Comparison of ENCODE assay signal across 19 cellular contexts in the genomic region with DNA sequence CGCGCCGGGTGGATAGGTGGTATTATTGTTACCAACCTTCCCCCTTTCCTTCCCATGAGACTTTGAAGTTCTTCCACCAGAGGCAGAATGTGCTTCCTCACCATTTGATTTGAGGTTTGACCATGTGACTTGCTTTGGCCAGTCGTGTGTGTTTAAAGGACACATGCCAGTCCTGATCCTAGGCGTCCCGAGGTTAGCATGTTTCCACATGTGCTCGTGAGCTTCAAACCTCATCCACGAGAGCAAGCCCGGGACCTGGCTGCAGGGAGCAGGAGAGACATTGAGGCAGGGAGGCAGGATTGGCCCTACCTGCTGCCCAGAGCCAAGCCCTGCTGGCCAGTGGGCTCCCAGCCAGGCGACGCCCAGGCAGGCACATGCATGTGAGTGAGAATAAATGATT. TPM values are rescaled to one million over a fixed set of nuclear protein-coding genes. Genes with fewer than 3 reads are reported as not detected.
DNase-seq lines count a peak whose midpoint lies in the region; ATAC-seq, FAIRE-seq and TF ChIP-seq lines count a peak whose summit lies in the region.
"Had no signal": no experiment of that assay in that cellular context is flagged by ENCODE, and none has a peak within 500 bp of the region (broad histone marks: within the 10 kb centered on the region; RNA-seq: fewer than 3 reads in every experiment).

No MANE protein-coding gene starts in this region.

- 82% methylated on average over 10 of the region's 11 CpGs for WGBS in HepG2 (ENCODE audit: low lambda C conversion rate)
- 88% methylated on average over 10 of the region's 11 CpGs for WGBS in right lobe of liver (ENCODE audit: insufficient coverage, low coverage, low lambda C conversion rate, missing lambda C conversion rate)

- no peak for FAIRE-seq in HepG2 (lab: Jason Lieb, UNC)
- FAIRE-seq: GM12878 had no signal

- CTCF ChIA-PET in HepG2 (lab: Yijun Ruan, JAX; ENCODE audit: low intra/inter-chr PET ratio, low total read pairs) = no interaction called here

- H3K9ac ChIP-seq in HepG2 (ENCODE audit: insufficient read depth, low read depth, low read length) (no peak overlapping the region), neural progenitor cell (no peak overlapping the region)
- H3K9ac ChIP-seq: BLaER1 treated with 17β-estradiol and CSF1 and Interleukin-3, amounts not matched to agents 10 nM and 100 nM had no signal

- H3K4me3 ChIP-seq in HepG2 (replicated peaks in 1 of 3; ENCODE audit: insufficient read depth in 1 of 3, low read depth in 2 of 3, low read length in 3 of 3) = no peak overlapping the region
- no peak overlapping the region for H3K4me3 ChIP-seq in right lobe of liver
- H3K4me3 ChIP-seq in neural progenitor cell = no peak overlapping the region
- H3K4me3 ChIP-seq: BLaER1 treated with 17β-estradiol and CSF1 and Interleukin-3, amounts not matched to agents 10 nM and 100 nM; GM12878; HAP-1 had no signal

- H3K79me2 ChIP-seq in HepG2 (ENCODE audit: insufficient read depth, low read length) (no peaks in the 10 kb centered on the region), neural progenitor cell (ENCODE audit: low read depth) (no peaks in the 10 kb centered on the region)

- no peaks in the 10 kb centered on the region for H4K20me1 ChIP-seq in HepG2 (ENCODE audit: insufficient read depth, low read length)
- peaks cover 13% of the 10 kb centered on the region for H4K20me1 ChIP-seq in neural progenitor cell (ENCODE audit: low read depth)
- H4K20me1 ChIP-seq: BLaER1 treated with 17β-estradiol and CSF1 and Interleukin-3, amounts not matched to agents 10 nM and 100 nM had no signal

- in situ Hi-C loops in HepG2 (cut with HindIII; ENCODE audit: extremely low pct_ligation_motif_present, low pct_unique_long_range_greater_than_20kb) = no loop called here

- peaks cover 16% of the 10 kb centered on the region for H3K27me3 Mint-ChIP-seq in neural progenitor cell (ENCODE audit: insufficient read depth, low read depth)
- no peaks in the 10 kb centered on the region for H3K27me3 Mint-ChIP-seq in naive thymus-derived CD8-positive, alpha-beta T cell

- H3K4me1 ChIP-seq in HepG2 (ENCODE audit: insufficient read depth, low read length) (peaks cover 60% of the 10 kb centered on the region), right lobe of liver (peaks cover 0 to 28% (median 5%) of the 10 kb centered on the region in 4 donors), neural progenitor cell (peaks cover 16% of the 10 kb centered on the region)
- H3K4me1 ChIP-seq: BLaER1 treated with 17β-estradiol and CSF1 and Interleukin-3, amounts not matched to agents 10 nM and 100 nM had no signal

- H3K9me3 ChIP-seq in HepG2 (ENCODE audit: low read length) (no peaks in the 10 kb centered on the region), right lobe of liver (no peaks in the 10 kb centered on the region), neural progenitor cell (ENCODE audit: low read depth) (no peaks in the 10 kb centered on the region)
- H3K9me3 ChIP-seq: BLaER1 treated with 17β-estradiol and CSF1 and Interleukin-3, amounts not matched to agents 10 nM and 100 nM; HAP-1 had no signal

- intact Hi-C loops in HepG2 (cut with micrococcal nuclease; ENCODE audit: unreplicated experiment) (no loop called here), right lobe of liver (cut with DNase I) (no loop called here)

- H3K4me3 Mint-ChIP-seq in neural progenitor cell = no peak overlapping the region
- H3K4me3 Mint-ChIP-seq in naive thymus-derived CD8-positive, alpha-beta T cell = no peak overlapping the region
- H3K4me3 Mint-ChIP-seq: B cell; CD8-positive, alpha-beta T cell; HFFc6 had no signal

- no peaks in the 10 kb centered on the region for H3K36me3 Mint-ChIP-seq in neural progenitor cell
- H3K36me3 Mint-ChIP-seq in naive thymus-derived CD8-positive, alpha-beta T cell = no peaks in the 10 kb centered on the region
- H3K36me3 Mint-ChIP-seq: CD8-positive, alpha-beta T cell had no signal

- H3K27ac Mint-ChIP-seq in neural progenitor cell = peak overlapping the region; percentile 91
- H3K27ac Mint-ChIP-seq in naive thymus-derived CD8-positive, alpha-beta T cell = no peak overlapping the region
- H3K27ac Mint-ChIP-seq: B cell; CD8-positive, alpha-beta T cell; HFFc6 had no signal

- TF ChIP-seq RAD21 in HepG2 (CRISPR knock-in tag; IDR thresholded peaks at IDR 0.05) = no peak

- no TSS peak for BruUV-seq in HepG2 (replicated peaks; lab: Mats Ljungman, UMichigan)

- ATAC-seq in HepG2 (no peak), right lobe of liver (no peak)
- no peak for ATAC-seq in naive thymus-derived CD8-positive, alpha-beta T cell
- ATAC-seq: CD8-positive, alpha-beta T cell; GM12878 had no signal

- H3K4me2 ChIP-seq in HepG2 (ENCODE audit: low read depth, low read length) (no peak overlapping the region), neural progenitor cell (no peak overlapping the region)
- H3K4me2 ChIP-seq: BLaER1 treated with 17β-estradiol and CSF1 and Interleukin-3, amounts not matched to agents 10 nM and 100 nM had no signal

- DNase-seq in HepG2 (ENCODE audit: low spot score) (no peak), right lobe of liver (no peak), islet precursor cell (peak; percentile 27), neural progenitor cell (ENCODE audit: low spot score) (no peak), NCI-H524 treated with DMSO at 0.1 percent for 48 hours (lab: John Stamatoyannopoulos, UW) (no peak), DMS79 treated with DMSO at 0.1 percent for 48 hours (lab: John Stamatoyannopoulos, UW) (no peak)
- DNase-seq in naive thymus-derived CD8-positive, alpha-beta T cell = no peak
- DNase-seq: 8988T; Calu3; CD8-positive, alpha-beta T cell; DND-41; EL; GOT3; HFFc6 had no signal

- peaks cover 14% of the 10 kb centered on the region for H3F3A ChIP-seq in neural progenitor cell (ENCODE audit: low read depth)

- no peaks in the 10 kb centered on the region for H3K36me3 ChIP-seq in HepG2 (replicated peaks in 1 of 2; ENCODE audit: control insufficient read depth in 1 of 2, insufficient read depth in 2 of 2, low read length in 2 of 2)
- H3K36me3 ChIP-seq in right lobe of liver = no peaks in the 10 kb centered on the region
- no peaks in the 10 kb centered on the region for H3K36me3 ChIP-seq in neural progenitor cell
- H3K36me3 ChIP-seq: BLaER1 treated with 17β-estradiol and CSF1 and Interleukin-3, amounts not matched to agents 10 nM and 100 nM; HAP-1 had no signal

- peaks cover 2% of the 10 kb centered on the region for H3K9me3 Mint-ChIP-seq in neural progenitor cell
- H3K9me3 Mint-ChIP-seq in naive thymus-derived CD8-positive, alpha-beta T cell = no peaks in the 10 kb centered on the region
- H3K9me3 Mint-ChIP-seq: CD8-positive, alpha-beta T cell; HFFc6 had no signal

- no peak for TF ChIP-seq CTCF in HepG2 (CRISPR knock-in tag; IDR thresholded peaks at IDR 0.05)
- no peak for TF ChIP-seq CTCF in right lobe of liver (IDR thresholded peaks at IDR 0.05)
- no peak for TF ChIP-seq CTCF in neural progenitor cell (IDR thresholded peaks at IDR 0.05)

- H3K27ac ChIP-seq in HepG2 (ENCODE audit: extremely low read length, insufficient read depth, low read length) = no peak overlapping the region
- no peak overlapping the region for H3K27ac ChIP-seq in right lobe of liver
- H3K27ac ChIP-seq in neural progenitor cell = no peak overlapping the region
- H3K27ac ChIP-seq: BLaER1 treated with 17β-estradiol and CSF1 and Interleukin-3, amounts not matched to agents 10 nM and 100 nM had no signal

- H3K27me3 ChIP-seq in HepG2 (ENCODE audit: control insufficient read depth in 1 of 2, insufficient read depth in 2 of 2, low read length in 2 of 2) (no peaks in the 10 kb centered on the region; a peak in 1 of 5 replicates), right lobe of liver (no peaks in the 10 kb centered on the region), neural progenitor cell (peaks cover 30% of the 10 kb centered on the region)
- H3K27me3 ChIP-seq: BLaER1 treated with 17β-estradiol and CSF1 and Interleukin-3, amounts not matched to agents 10 nM and 100 nM had no signal

- peaks cover 59% of the 10 kb centered on the region for H3K4me1 Mint-ChIP-seq in neural progenitor cell
- H3K4me1 Mint-ChIP-seq in naive thymus-derived CD8-positive, alpha-beta T cell = peaks cover 12 to 38% (median 24%) of the 10 kb centered on the region in 4 donors
- H3K4me1 Mint-ChIP-seq: B cell had no signal

- H2AFZ ChIP-seq in HepG2 (ENCODE audit: low read length) = no peak overlapping the region
- H2AFZ ChIP-seq in neural progenitor cell (replicated peaks) = no peak overlapping the region

- POLR2A ChIA-PET in HepG2 (lab: Yijun Ruan, JAX) = no interaction called here
- POLR2A ChIA-PET in naive thymus-derived CD8-positive, alpha-beta T cell (lab: Charles Lee) = interaction anchor here (1.4 kb wide), 1 partner anchor 15 kb away, joined by 3 read pairs; no protein-coding TSS in a partner anchor

- TF ChIP-seq EP300 in HepG2 (IDR thresholded peaks at IDR 0.05; ENCODE audit: low read depth in 2 of 2, low read length in 2 of 2) = no peak
- TF ChIP-seq EP300 in HepG2 (CRISPR knock-in tag; IDR thresholded peaks at IDR 0.05; ENCODE audit: borderline replicate concordance) = no peak

- TF ChIP-seq POLR2A in HepG2 (IDR thresholded peaks at IDR 0.05; ENCODE audit: insufficient read depth in 1 of 2, low read depth in 2 of 2, low read length in 2 of 2) (no peak), right lobe of liver (IDR thresholded peaks at IDR 0.05) (no peak)

RNA-seq across cellular contexts. Expression of a gene that starts 27.4 kb away (rescaled TPM):
- total RNA-seq in HepG2 (2016; rRNA removed; fragmentation: Illumina TruSeq; extraction: Trizol) (not detected in 2 replicates), right lobe of liver (1 to 10 TPM in 1 of 6 experiments, under 1 TPM in 5; 0.06 to 1.6 (median 0.28) TPM), neural progenitor cell (ENCODE audit: low replicate concordance) (not detected in 2 replicates)
- total RNA-seq in HepG2 (2016; cell fraction: cytosol; rRNA removed; fragmentation: Illumina TruSeq; extraction: Trizol; ENCODE audit: low read depth) = not detected in 2 replicates
- total RNA-seq in HepG2 (2016; cell fraction: insoluble cytoplasmic fraction; rRNA removed; fragmentation: Illumina TruSeq; extraction: Trizol) = not detected in 2 replicates
- not detected in 2 replicates for total RNA-seq in HepG2 (2016; cell fraction: membrane; rRNA removed; fragmentation: Illumina TruSeq; extraction: Trizol)
- total RNA-seq in HepG2 (2016; cell fraction: nucleus; rRNA removed; fragmentation: Illumina TruSeq; extraction: Trizol) = not detected in 2 replicates
- not detected in 2 replicates for polyA plus RNA-seq in HepG2 (2011; rRNA removed)
- not detected in 2 replicates for polyA plus RNA-seq in HepG2 (2011; cell fraction: cytosol; rRNA removed)
- not detected in 2 replicates for polyA plus RNA-seq in HepG2 (2011; cell fraction: nucleus; rRNA removed)
- polyA plus RNA-seq in HepG2 (2012) = not detected in 2 replicates
- not detected in 2 replicates for polyA plus RNA-seq in HepG2 (2016; cell fraction: cytosol; fragmentation: Illumina TruSeq; extraction: Trizol; ENCODE audit: low read depth)
- not detected in 2 replicates for polyA plus RNA-seq in HepG2 (2016; cell fraction: insoluble cytoplasmic fraction; fragmentation: Illumina TruSeq; extraction: Trizol; ENCODE audit: low read depth)
- polyA plus RNA-seq in HepG2 (2016; cell fraction: membrane; fragmentation: Illumina TruSeq; extraction: Trizol; ENCODE audit: low read depth) = not detected in 2 replicates
- polyA plus RNA-seq in HepG2 (2016; cell fraction: nucleus; fragmentation: Illumina TruSeq; extraction: Trizol; ENCODE audit: insufficient read depth, low read depth) = not detected in 2 replicates
- 0.16 TPM in 1 of 2 replicates, not detected in the other for polyA minus RNA-seq in HepG2 (2011; rRNA and poly(A)+ RNA removed; ENCODE audit: low replicate concordance)
- polyA minus RNA-seq in HepG2 (2011; cell fraction: cytosol; rRNA and poly(A)+ RNA removed) = not detected in 2 replicates
- not detected in 2 replicates for polyA minus RNA-seq in HepG2 (2011; cell fraction: nucleus; rRNA and poly(A)+ RNA removed)
- total RNA-seq in naive thymus-derived CD8-positive, alpha-beta T cell = 10 to 100 TPM; 10.5 to 10.6 TPM
- 10 to 100 TPM in 1 of 3 donors, 1 to 10 TPM in 2; 2.8 to 11.8 (median 5.4) TPM for polyA plus RNA-seq in naive thymus-derived CD8-positive, alpha-beta T cell
- total RNA-seq: B cell, Calu3, G401, GM12878, HFFc6 had no signal

Comparison
In these comparisons a context has a peak if more than half of its experiments do, and no peak if none do; other contexts are left out.
1. RNA of a gene that starts 27.4 kb away (total RNA-seq): 10.5 to 10.6 TPM in naive thymus-derived CD8-positive, alpha-beta T cell; 0.06 to 1.6 TPM in right lobe of liver, not detected in HepG2 and not detected in neural progenitor cell; every median in the first group is over 4 times any median in the second.